Comparison of ENCODE assay signal across 1 cellular context in the genomic region with DNA sequence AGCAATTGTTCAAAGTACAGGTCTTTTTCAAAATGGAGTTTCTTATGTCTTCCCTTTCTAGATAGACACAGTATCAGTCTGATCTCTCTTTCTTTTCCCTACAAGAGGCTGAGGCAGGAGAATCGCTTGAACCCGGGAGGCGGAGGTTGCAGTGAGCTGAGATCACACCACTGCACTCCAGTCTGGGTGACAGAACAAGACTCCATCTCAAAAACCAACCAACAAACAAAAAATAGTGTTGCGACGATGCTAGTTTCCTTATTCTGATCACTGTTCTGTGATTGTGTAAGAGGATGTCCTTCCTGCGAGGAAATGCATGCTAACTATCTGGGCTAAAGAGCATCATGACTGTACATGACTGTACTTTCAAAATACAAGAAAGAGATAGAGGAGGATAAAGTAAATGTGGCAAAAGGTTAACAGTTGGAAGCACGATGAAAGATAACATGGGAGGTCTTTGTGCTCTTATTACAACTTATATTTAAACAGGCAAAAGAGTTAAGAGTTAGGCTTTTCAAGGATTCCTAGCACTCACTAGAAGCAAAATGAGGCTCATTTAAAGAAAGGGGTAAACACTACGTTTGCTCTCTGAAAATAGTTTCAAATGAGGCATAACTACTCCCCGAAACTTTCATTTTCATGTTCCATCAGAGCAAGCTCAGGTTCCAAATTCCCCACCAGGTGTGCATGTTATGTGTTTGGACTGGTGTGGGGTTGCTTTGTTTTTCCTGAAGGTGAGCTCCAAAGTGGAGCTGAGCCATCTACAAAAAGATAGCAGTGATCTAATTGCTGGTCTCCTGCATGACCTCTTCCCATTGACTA.
A peak's percentile ranks its signal among the peaks of the same experiment; 100 is the strongest.
TF ChIP-seq lines count a peak whose summit lies in the region.

No MANE protein-coding gene starts in this region.

TF ChIP-seq in HepG2, 621 proteins besides CTCF, POLR2A, EP300 and RAD21 (continued from another document and continues in another):
- TF ChIP-seq, protein P1, sequence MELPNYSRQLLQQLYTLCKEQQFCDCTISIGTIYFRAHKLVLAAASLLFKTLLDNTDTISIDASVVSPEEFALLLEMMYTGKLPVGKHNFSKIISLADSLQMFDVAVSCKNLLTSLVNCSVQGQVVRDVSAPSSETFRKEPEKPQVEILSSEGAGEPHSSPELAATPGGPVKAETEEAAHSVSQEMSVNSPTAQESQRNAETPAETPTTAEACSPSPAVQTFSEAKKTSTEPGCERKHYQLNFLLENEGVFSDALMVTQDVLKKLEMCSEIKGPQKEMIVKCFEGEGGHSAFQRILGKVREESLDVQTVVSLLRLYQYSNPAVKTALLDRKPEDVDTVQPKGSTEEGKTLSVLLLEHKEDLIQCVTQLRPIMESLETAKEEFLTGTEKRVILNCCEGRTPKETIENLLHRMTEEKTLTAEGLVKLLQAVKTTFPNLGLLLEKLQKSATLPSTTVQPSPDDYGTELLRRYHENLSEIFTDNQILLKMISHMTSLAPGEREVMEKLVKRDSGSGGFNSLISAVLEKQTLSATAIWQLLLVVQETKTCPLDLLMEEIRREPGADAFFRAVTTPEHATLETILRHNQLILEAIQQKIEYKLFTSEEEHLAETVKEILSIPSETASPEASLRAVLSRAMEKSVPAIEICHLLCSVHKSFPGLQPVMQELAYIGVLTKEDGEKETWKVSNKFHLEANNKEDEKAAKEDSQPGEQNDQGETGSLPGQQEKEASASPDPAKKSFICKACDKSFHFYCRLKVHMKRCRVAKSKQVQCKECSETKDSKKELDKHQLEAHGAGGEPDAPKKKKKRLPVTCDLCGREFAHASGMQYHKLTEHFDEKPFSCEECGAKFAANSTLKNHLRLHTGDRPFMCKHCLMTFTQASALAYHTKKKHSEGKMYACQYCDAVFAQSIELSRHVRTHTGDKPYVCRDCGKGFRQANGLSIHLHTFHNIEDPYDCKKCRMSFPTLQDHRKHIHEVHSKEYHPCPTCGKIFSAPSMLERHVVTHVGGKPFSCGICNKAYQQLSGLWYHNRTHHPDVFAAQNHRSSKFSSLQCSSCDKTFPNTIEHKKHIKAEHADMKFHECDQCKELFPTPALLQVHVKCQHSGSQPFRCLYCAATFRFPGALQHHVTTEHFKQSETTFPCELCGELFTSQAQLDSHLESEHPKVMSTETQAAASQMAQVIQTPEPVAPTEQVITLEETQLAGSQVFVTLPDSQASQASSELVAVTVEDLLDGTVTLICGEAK (IDR thresholded peaks at IDR 0.05) = no peak
- TF ChIP-seq, protein P1 (CRISPR knock-in tag; IDR thresholded peaks at IDR 0.05) = no peak; the same call in 1 of the 2 replicates
- no peak for TF ChIP-seq ZNF678 (CRISPR knock-in tag; IDR thresholded peaks at IDR 0.05)
- no peak for TF ChIP-seq ZNF256 (CRISPR knock-in tag; conservative IDR thresholded peaks at IDR 0.05)
- no peak for TF ChIP-seq HHEX (CRISPR knock-in tag; IDR thresholded peaks at IDR 0.05)
- TF ChIP-seq, protein P2, sequence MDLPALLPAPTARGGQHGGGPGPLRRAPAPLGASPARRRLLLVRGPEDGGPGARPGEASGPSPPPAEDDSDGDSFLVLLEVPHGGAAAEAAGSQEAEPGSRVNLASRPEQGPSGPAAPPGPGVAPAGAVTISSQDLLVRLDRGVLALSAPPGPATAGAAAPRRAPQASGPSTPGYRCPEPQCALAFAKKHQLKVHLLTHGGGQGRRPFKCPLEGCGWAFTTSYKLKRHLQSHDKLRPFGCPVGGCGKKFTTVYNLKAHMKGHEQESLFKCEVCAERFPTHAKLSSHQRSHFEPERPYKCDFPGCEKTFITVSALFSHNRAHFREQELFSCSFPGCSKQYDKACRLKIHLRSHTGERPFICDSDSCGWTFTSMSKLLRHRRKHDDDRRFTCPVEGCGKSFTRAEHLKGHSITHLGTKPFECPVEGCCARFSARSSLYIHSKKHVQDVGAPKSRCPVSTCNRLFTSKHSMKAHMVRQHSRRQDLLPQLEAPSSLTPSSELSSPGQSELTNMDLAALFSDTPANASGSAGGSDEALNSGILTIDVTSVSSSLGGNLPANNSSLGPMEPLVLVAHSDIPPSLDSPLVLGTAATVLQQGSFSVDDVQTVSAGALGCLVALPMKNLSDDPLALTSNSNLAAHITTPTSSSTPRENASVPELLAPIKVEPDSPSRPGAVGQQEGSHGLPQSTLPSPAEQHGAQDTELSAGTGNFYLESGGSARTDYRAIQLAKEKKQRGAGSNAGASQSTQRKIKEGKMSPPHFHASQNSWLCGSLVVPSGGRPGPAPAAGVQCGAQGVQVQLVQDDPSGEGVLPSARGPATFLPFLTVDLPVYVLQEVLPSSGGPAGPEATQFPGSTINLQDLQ (CRISPR knock-in tag; IDR thresholded peaks at IDR 0.05) = no peak
- TF ChIP-seq, protein P3, sequence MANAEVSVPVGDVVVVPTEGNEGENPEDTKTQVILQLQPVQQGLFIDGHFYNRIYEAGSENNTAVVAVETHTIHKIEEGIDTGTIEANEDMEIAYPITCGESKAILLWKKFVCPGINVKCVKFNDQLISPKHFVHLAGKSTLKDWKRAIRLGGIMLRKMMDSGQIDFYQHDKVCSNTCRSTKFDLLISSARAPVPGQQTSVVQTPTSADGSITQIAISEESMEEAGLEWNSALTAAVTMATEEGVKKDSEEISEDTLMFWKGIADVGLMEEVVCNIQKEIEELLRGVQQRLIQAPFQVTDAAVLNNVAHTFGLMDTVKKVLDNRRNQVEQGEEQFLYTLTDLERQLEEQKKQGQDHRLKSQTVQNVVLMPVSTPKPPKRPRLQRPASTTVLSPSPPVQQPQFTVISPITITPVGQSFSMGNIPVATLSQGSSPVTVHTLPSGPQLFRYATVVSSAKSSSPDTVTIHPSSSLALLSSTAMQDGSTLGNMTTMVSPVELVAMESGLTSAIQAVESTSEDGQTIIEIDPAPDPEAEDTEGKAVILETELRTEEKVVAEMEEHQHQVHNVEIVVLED (CRISPR knock-in tag; IDR thresholded peaks at IDR 0.05; ENCODE audit: borderline replicate concordance) = no peak
- no peak for TF ChIP-seq FOXA1 (IDR thresholded peaks at IDR 0.05)
- no peak for TF ChIP-seq FOXA1 (CRISPR knock-in tag; IDR thresholded peaks at IDR 0.05)
- TF ChIP-seq, protein P4, sequence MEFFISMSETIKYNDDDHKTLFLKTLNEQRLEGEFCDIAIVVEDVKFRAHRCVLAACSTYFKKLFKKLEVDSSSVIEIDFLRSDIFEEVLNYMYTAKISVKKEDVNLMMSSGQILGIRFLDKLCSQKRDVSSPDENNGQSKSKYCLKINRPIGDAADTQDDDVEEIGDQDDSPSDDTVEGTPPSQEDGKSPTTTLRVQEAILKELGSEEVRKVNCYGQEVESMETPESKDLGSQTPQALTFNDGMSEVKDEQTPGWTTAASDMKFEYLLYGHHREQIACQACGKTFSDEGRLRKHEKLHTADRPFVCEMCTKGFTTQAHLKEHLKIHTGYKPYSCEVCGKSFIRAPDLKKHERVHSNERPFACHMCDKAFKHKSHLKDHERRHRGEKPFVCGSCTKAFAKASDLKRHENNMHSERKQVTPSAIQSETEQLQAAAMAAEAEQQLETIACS (CRISPR knock-in tag; IDR thresholded peaks at IDR 0.05) = no peak
- no peak for TF ChIP-seq GZF1 (CRISPR knock-in tag; IDR thresholded peaks at IDR 0.05)
- no peak for TF ChIP-seq ZNF333 (CRISPR knock-in tag; IDR thresholded peaks at IDR 0.05; ENCODE audit: borderline replicate concordance)
- no peak; the same call in 1 of the 2 replicates for TF ChIP-seq ATM (IDR thresholded peaks at IDR 0.05; ENCODE audit: borderline replicate concordance)
- TF ChIP-seq, protein P5, sequence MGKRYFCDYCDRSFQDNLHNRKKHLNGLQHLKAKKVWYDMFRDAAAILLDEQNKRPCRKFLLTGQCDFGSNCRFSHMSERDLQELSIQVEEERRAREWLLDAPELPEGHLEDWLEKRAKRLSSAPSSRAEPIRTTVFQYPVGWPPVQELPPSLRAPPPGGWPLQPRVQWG (CRISPR knock-in tag; IDR thresholded peaks at IDR 0.05; ENCODE audit: borderline replicate concordance, low read depth) = no peak
- TF ChIP-seq GATA4 (IDR thresholded peaks at IDR 0.05; ENCODE audit: borderline replicate concordance, low read depth) = peak; percentile 20; the same call in 1 of the 2 replicates
- TF ChIP-seq TMF1 (CRISPR knock-in tag; IDR thresholded peaks at IDR 0.05; ENCODE audit: low read depth) = no peak
- TF ChIP-seq ZNF607 (CRISPR knock-in tag; IDR thresholded peaks at IDR 0.05; ENCODE audit: borderline replicate concordance) = no peak
- 0 out of 2 replicates have a peak, but pooled peaks have one; percentile 12 for TF ChIP-seq HOXA5 (CRISPR knock-in tag; IDR thresholded peaks at IDR 0.05)
- TF ChIP-seq, protein P6, sequence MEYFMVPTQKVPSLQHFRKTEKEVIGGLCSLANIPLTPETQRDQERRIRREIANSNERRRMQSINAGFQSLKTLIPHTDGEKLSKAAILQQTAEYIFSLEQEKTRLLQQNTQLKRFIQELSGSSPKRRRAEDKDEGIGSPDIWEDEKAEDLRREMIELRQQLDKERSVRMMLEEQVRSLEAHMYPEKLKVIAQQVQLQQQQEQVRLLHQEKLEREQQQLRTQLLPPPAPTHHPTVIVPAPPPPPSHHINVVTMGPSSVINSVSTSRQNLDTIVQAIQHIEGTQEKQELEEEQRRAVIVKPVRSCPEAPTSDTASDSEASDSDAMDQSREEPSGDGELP (IDR thresholded peaks at IDR 0.05; ENCODE audit: borderline replicate concordance, low read depth) = no peak
- TF ChIP-seq GTF3A (CRISPR knock-in tag; conservative IDR thresholded peaks at IDR 0.05) = no peak
- no peak for TF ChIP-seq TRIM24 (CRISPR knock-in tag; IDR thresholded peaks at IDR 0.05)
- TF ChIP-seq, protein P7, sequence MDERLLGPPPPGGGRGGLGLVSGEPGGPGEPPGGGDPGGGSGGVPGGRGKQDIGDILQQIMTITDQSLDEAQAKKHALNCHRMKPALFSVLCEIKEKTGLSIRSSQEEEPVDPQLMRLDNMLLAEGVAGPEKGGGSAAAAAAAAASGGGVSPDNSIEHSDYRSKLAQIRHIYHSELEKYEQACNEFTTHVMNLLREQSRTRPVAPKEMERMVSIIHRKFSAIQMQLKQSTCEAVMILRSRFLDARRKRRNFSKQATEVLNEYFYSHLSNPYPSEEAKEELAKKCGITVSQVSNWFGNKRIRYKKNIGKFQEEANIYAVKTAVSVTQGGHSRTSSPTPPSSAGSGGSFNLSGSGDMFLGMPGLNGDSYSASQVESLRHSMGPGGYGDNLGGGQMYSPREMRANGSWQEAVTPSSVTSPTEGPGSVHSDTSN (CRISPR knock-in tag; IDR thresholded peaks at IDR 0.05) = no peak
- no peak for TF ChIP-seq CENPX (CRISPR knock-in tag; IDR thresholded peaks at IDR 0.05)
- TF ChIP-seq ZNF564 (CRISPR knock-in tag; IDR thresholded peaks at IDR 0.05) = 0 out of 2 replicates have a peak, but pooled peaks have one; percentile 25
- no peak for TF ChIP-seq YEATS2 (CRISPR knock-in tag; IDR thresholded peaks at IDR 0.05; ENCODE audit: borderline replicate concordance)
- no peak for TF ChIP-seq GPN1 (CRISPR knock-in tag; IDR thresholded peaks at IDR 0.05; ENCODE audit: borderline replicate concordance)
- TF ChIP-seq REL (CRISPR knock-in tag; conservative IDR thresholded peaks at IDR 0.05) = no peak
- TF ChIP-seq ATAD3A (CRISPR knock-in tag; IDR thresholded peaks at IDR 0.05) = no peak
- TF ChIP-seq ZNF207 (IDR thresholded peaks at IDR 0.05; ENCODE audit: borderline replicate concordance) = no peak
- TF ChIP-seq, protein P8, sequence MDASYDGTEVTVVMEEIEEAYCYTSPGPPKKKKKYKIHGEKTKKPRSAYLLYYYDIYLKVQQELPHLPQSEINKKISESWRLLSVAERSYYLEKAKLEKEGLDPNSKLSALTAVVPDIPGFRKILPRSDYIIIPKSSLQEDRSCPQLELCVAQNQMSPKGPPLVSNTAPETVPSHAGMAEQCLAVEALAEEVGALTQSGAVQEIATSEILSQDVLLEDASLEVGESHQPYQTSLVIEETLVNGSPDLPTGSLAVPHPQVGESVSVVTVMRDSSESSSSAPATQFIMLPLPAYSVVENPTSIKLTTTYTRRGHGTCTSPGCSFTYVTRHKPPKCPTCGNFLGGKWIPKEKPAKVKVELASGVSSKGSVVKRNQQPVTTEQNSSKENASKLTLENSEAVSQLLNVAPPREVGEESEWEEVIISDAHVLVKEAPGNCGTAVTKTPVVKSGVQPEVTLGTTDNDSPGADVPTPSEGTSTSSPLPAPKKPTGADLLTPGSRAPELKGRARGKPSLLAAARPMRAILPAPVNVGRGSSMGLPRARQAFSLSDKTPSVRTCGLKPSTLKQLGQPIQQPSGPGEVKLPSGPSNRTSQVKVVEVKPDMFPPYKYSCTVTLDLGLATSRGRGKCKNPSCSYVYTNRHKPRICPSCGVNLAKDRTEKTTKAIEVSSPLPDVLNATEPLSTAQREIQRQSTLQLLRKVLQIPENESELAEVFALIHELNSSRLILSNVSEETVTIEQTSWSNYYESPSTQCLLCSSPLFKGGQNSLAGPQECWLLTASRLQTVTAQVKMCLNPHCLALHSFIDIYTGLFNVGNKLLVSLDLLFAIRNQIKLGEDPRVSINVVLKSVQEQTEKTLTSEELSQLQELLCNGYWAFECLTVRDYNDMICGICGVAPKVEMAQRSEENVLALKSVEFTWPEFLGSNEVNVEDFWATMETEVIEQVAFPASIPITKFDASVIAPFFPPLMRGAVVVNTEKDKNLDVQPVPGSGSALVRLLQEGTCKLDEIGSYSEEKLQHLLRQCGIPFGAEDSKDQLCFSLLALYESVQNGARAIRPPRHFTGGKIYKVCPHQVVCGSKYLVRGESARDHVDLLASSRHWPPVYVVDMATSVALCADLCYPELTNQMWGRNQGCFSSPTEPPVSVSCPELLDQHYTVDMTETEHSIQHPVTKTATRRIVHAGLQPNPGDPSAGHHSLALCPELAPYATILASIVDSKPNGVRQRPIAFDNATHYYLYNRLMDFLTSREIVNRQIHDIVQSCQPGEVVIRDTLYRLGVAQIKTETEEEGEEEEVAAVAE (CRISPR knock-in tag; IDR thresholded peaks at IDR 0.05; ENCODE audit: borderline replicate concordance) = no peak
- TF ChIP-seq NFIB (CRISPR knock-in tag; IDR thresholded peaks at IDR 0.05; ENCODE audit: borderline replicate concordance) = no peak
- no peak for TF ChIP-seq ZFY (CRISPR knock-in tag; IDR thresholded peaks at IDR 0.05)
- no peak for TF ChIP-seq NCOA5 (CRISPR knock-in tag; IDR thresholded peaks at IDR 0.05)
- no peak for TF ChIP-seq POLR2G (IDR thresholded peaks at IDR 0.05; ENCODE audit: low read depth, low read length)
- no peak for TF ChIP-seq ZNF768 (CRISPR knock-in tag; IDR thresholded peaks at IDR 0.05)
